Comparison of ENCODE assay signal across 9 cellular contexts in genomic region chr22:39339775-39340174, GRCh38. TPM values are rescaled to one million over a fixed set of nuclear protein-coding genes. Genes with fewer than 3 reads are reported as not detected.
DNase-seq lines count a peak whose midpoint lies in the region; FAIRE-seq and TF ChIP-seq lines count a peak whose summit lies in the region.
"Not testable (repeated sequence)": the region's sequence is repeated elsewhere in the genome, so short reads cannot be mapped to it uniquely, and the experiment has no call there.
"Had no signal": no experiment of that assay in that cellular context is flagged by ENCODE, and none has a peak within 500 bp of the region (broad histone marks: within the 10 kb centered on the region; RNA-seq: fewer than 3 reads in every experiment).

No MANE protein-coding gene starts in this region.

- not testable (repeated sequence) for H3K79me2 ChIP-seq in endothelial cell of umbilical vein (ENCODE audit: control insufficient read depth, insufficient read depth, low read length)

- not testable (repeated sequence) for H3K4me3 ChIP-seq in MG63; astrocyte of the spinal cord (ENCODE audit: low read depth, low read length); endothelial cell of umbilical vein (replicated peaks in 1 of 3; ENCODE audit: insufficient read depth in 1 of 3, low read depth in 1 of 3, low read length in 3 of 3); retinal pigment epithelial cell (ENCODE audit: low read length)

- H2AFZ ChIP-seq in endothelial cell of umbilical vein (ENCODE audit: low read depth, low read length), result not testable (repeated sequence)

- POLR2A ChIA-PET in endothelial cell of umbilical vein (lab: Charles Lee), result interaction anchor here (0.6 kb wide), 2 partner anchors 20 to 21 kb away, joined by 3 to 7 read pairs; partner anchors contain the start of gene RPL3

- not testable (repeated sequence) for H3K36me3 Mint-ChIP-seq in HFFc6 (ENCODE audit: low read depth)

- FAIRE-seq in endothelial cell of umbilical vein (lab: Jason Lieb, UNC), result not testable (repeated sequence)

- not testable (repeated sequence) for H3K36me3 ChIP-seq in MG63; endothelial cell of umbilical vein (ENCODE audit: control insufficient read depth in 2 of 2, extremely low read depth in 1 of 2, insufficient read depth in 2 of 2, low read length in 2 of 2)

- H3K4me1 ChIP-seq in endothelial cell of umbilical vein (ENCODE audit: control insufficient read depth, extremely low read depth, insufficient read depth, low read length), result not testable (repeated sequence)

- TF ChIP-seq CTCF in HFFc6 (IDR thresholded peaks at IDR 0.05); astrocyte of the spinal cord (IDR thresholded peaks at IDR 0.05; ENCODE audit: low read depth, low read length); endothelial cell of umbilical vein (IDR thresholded peaks at IDR 0.05; ENCODE audit: extremely low read depth in 1 of 2, insufficient read depth in 1 of 2, low read depth in 1 of 2, low read length in 2 of 2); retinal pigment epithelial cell (conservative IDR thresholded peaks at IDR 0.05; ENCODE audit: low read depth, low read length): not testable (repeated sequence)

- not testable (repeated sequence) for H3K27ac ChIP-seq in endothelial cell of umbilical vein (ENCODE audit: insufficient read depth, low read depth, low read length)

- dilution Hi-C loops in endothelial cell of umbilical vein (cut with MboI; ENCODE audit: extremely low pct_ligation_motif_present, low sequenced_read_pairs), result not testable (repeated sequence)

- not testable (repeated sequence) for BruUV-seq in endothelial cell of umbilical vein (replicated peaks; lab: Mats Ljungman, UMichigan)

- H3K27me3 Mint-ChIP-seq in HFFc6 (ENCODE audit: insufficient read depth), result not testable (repeated sequence)

- not testable (repeated sequence) for H3K4me2 ChIP-seq in endothelial cell of umbilical vein (ENCODE audit: insufficient read depth, low read length)

- peak overlapping the region; percentile 70 for H3K27ac Mint-ChIP-seq in HFFc6

- DNase-seq in EH (ENCODE audit: low read depth) (peak; percentile 85), HFFc6 (peak; percentile 72), MG63 (peak; percentile 69), T1000 (lab: John Stamatoyannopoulos, UW) (peak; percentile 36), astrocyte of the spinal cord (ENCODE audit: low read depth, low spot score) (peak; percentile 56), endothelial cell of umbilical vein (ENCODE audit: low read depth, low spot score) (peak; percentile 20), iris pigment epithelial cell (ENCODE audit: low read depth) (peak; percentile 79), retinal pigment epithelial cell (ENCODE audit: low read depth) (peak; percentile 64)

- H3K27me3 ChIP-seq in MG63, result not testable (repeated sequence)
- peaks cover 5 to 10% of the 10 kb centered on the region in 2 experiments for H3K27me3 ChIP-seq in endothelial cell of umbilical vein (ENCODE audit: control insufficient read depth in 2 of 2, insufficient read depth in 2 of 2, low read length in 2 of 2)

- not testable (repeated sequence) for TF ChIP-seq POLR2A in endothelial cell of umbilical vein (IDR thresholded peaks at IDR 0.05; ENCODE audit: low read depth, low read length)

- CTCF ChIA-PET in endothelial cell of umbilical vein (lab: Charles Lee), result interaction anchor here (0.6 to 2.0 kb wide), 6 partner anchors 8 to 189 kb away, joined by 3 to 9 read pairs (median 3); a partner anchor contains a TSS

- not testable (repeated sequence) for H3K9ac ChIP-seq in endothelial cell of umbilical vein (replicated peaks; ENCODE audit: extremely low read depth, insufficient read depth, low read length)

- in situ Hi-C loops in astrocyte of the spinal cord (cut with HindIII; ENCODE audit: low sequenced_read_pairs), result not testable (repeated sequence)

- peaks cover 33% of the 10 kb centered on the region for H3K4me1 Mint-ChIP-seq in HFFc6 (ENCODE audit: low read depth)

- H3K4me3 Mint-ChIP-seq in HFFc6, result not testable (repeated sequence)

- not testable (repeated sequence) for H3K9me1 ChIP-seq in endothelial cell of umbilical vein (replicated peaks; ENCODE audit: control insufficient read depth, extremely low read depth, insufficient read depth, low read length)

- H3K9me3 Mint-ChIP-seq in HFFc6, result not testable (repeated sequence)

- not testable (repeated sequence) for H3K9me3 ChIP-seq in MG63; endothelial cell of umbilical vein (replicated peaks; ENCODE audit: control insufficient read depth, insufficient read depth, low read length)

- intact Hi-C loops in endothelial cell of umbilical vein (cut with micrococcal nuclease), result loop anchor here (10.0 kb wide), 1 partner anchor 155 kb away; no protein-coding TSS in a partner anchor

- not testable (repeated sequence) for H4K20me1 ChIP-seq in endothelial cell of umbilical vein (replicated peaks; ENCODE audit: control insufficient read depth, extremely low read depth, insufficient read depth, low read length)

RNA-seq across cellular contexts. Expression of gene SYNGR1, which starts 10.0 kb away (rescaled TPM):
- total RNA-seq in HFFc6 (2021; fragmentation: NEBNext Ultra II Directional; extraction: Animal tissue kit (Norgen Biotek cat#: 25700)), result 10 to 100 TPM; 16.0 to 20.2 (median 18.5) TPM
- total RNA-seq in MG63 (2014; rRNA removed; shearing (Covaris generic); ENCODE audit: low replicate concordance), result 32.3 and 58.3 TPM in 2 replicates
- total RNA-seq in endothelial cell of umbilical vein, result 3.7 and 3.8 TPM in 2 replicates
- 10.2 and 16.5 TPM in 2 replicates for polyA plus RNA-seq in endothelial cell of umbilical vein
- 4.1 and 8.8 TPM in 2 replicates for polyA plus RNA-seq in endothelial cell of umbilical vein (2011; cell fraction: cytosol; rRNA removed)
- polyA plus RNA-seq in endothelial cell of umbilical vein (2011; cell fraction: nucleus; rRNA removed), result 7.7 and 13.1 TPM in 2 replicates
- polyA plus RNA-seq in endothelial cell of umbilical vein (2012), result 7.7 and 11.3 TPM in 2 replicates
- 2.4 and 3.5 TPM in 2 replicates for polyA minus RNA-seq in endothelial cell of umbilical vein
- 5.1 TPM for polyA minus RNA-seq in endothelial cell of umbilical vein (2011; cell fraction: cytosol; rRNA and poly(A)+ RNA removed)
- polyA minus RNA-seq in endothelial cell of umbilical vein (2011; cell fraction: nucleus; rRNA and poly(A)+ RNA removed), result 2.1 and 5.6 TPM in 2 replicates
- total RNA-seq: CD4-positive, alpha-beta memory T cell had no signal

RNA-seq across cellular contexts. Expression of gene RPL3, which starts 20.4 kb away (rescaled TPM):
- 1,000 to 10,000 TPM; 1,444 to 1,605 (median 1,488) TPM for total RNA-seq in HFFc6 (2021; fragmentation: NEBNext Ultra II Directional; extraction: Animal tissue kit (Norgen Biotek cat#: 25700))
- 2,271 and 3,763 TPM in 2 replicates for total RNA-seq in MG63 (2014; rRNA removed; shearing (Covaris generic); ENCODE audit: low replicate concordance)
- total RNA-seq in endothelial cell of umbilical vein, result 1,954 and 2,068 TPM in 2 replicates
- 3,568 and 4,065 TPM in 2 replicates for polyA plus RNA-seq in endothelial cell of umbilical vein
- 5,025 and 5,056 TPM in 2 replicates for polyA plus RNA-seq in endothelial cell of umbilical vein (2011; cell fraction: cytosol; rRNA removed)
- 2,447 and 2,853 TPM in 2 replicates for polyA plus RNA-seq in endothelial cell of umbilical vein (2011; cell fraction: nucleus; rRNA removed)
- polyA plus RNA-seq in endothelial cell of umbilical vein (2012), result 2,388 and 3,163 TPM in 2 replicates
- 1,732 and 1,760 TPM in 2 replicates for polyA minus RNA-seq in endothelial cell of umbilical vein
- polyA minus RNA-seq in endothelial cell of umbilical vein (2011; cell fraction: cytosol; rRNA and poly(A)+ RNA removed), result 1,163 TPM
- polyA minus RNA-seq in endothelial cell of umbilical vein (2011; cell fraction: nucleus; rRNA and poly(A)+ RNA removed), result 461 and 707 TPM in 2 replicates

RNA-seq across cellular contexts. Expression of gene TAB1, which starts 59.8 kb away (rescaled TPM):
- 10 to 100 TPM; 16.0 to 21.2 (median 17.8) TPM for total RNA-seq in HFFc6 (2021; fragmentation: NEBNext Ultra II Directional; extraction: Animal tissue kit (Norgen Biotek cat#: 25700))
- total RNA-seq in MG63 (2014; rRNA removed; shearing (Covaris generic); ENCODE audit: low replicate concordance), result 24.1 and 32.9 TPM in 2 replicates
- 18.5 and 22.8 TPM in 2 replicates for total RNA-seq in endothelial cell of umbilical vein
- polyA plus RNA-seq in endothelial cell of umbilical vein, result 29.3 and 31.6 TPM in 2 replicates
- 17.6 and 20.1 TPM in 2 replicates for polyA plus RNA-seq in endothelial cell of umbilical vein (2011; cell fraction: cytosol; rRNA removed)
- polyA plus RNA-seq in endothelial cell of umbilical vein (2011; cell fraction: nucleus; rRNA removed), result 18.7 and 20.2 TPM in 2 replicates
- 13.5 and 15.9 TPM in 2 replicates for polyA plus RNA-seq in endothelial cell of umbilical vein (2012)
- 15.8 and 24.2 TPM in 2 replicates for polyA minus RNA-seq in endothelial cell of umbilical vein
- polyA minus RNA-seq in endothelial cell of umbilical vein (2011; cell fraction: cytosol; rRNA and poly(A)+ RNA removed), result 11.2 TPM
- 8.4 and 10.6 TPM in 2 replicates for polyA minus RNA-seq in endothelial cell of umbilical vein (2011; cell fraction: nucleus; rRNA and poly(A)+ RNA removed)

Comparison
In these comparisons a context has a peak if more than half of its experiments do, and no peak if none do; other contexts are left out.
1. DNase-seq: peak in every context shown above with its lines; median percentile 85 in EH; 79 in iris pigment epithelial cell; 72 in HFFc6; 69 in MG63; 64 in retinal pigment epithelial cell; 56 in astrocyte of the spinal cord; 36 in T1000; 20 in endothelial cell of umbilical vein.